16 cellular contexts compared by ENCODE assay signal in genomic region chr2:37454851-37455762, GRCh38.
DNase-seq lines count a peak whose midpoint lies in the region; ATAC-seq and TF ChIP-seq lines count a peak whose summit lies in the region.
"Had no signal": no experiment of that assay in that cellular context is flagged by ENCODE, and none has a peak within 500 bp of the region (broad histone marks: within the 10 kb centered on the region; RNA-seq: fewer than 3 reads in every experiment).

No MANE protein-coding gene starts in this region.

- H3K36me3 ChIP-seq in heart right ventricle (no peaks in the 10 kb centered on the region), upper lobe of right lung (no peaks in the 10 kb centered on the region)
- H3K36me3 ChIP-seq: cardiac muscle cell, SJCRH30 had no signal

- peaks cover 9% of the 10 kb centered on the region for H3K36me3 Mint-ChIP-seq in activated naive CD8-positive, alpha-beta T cell
- H3K36me3 Mint-ChIP-seq in activated naive CD8-positive, alpha-beta T cell treated with anti-CD3 and anti-CD28 coated beads for 36 hours = no peaks in the 10 kb centered on the region

- no peaks in the 10 kb centered on the region for H3K9me3 ChIP-seq in heart right ventricle
- H3K9me3 ChIP-seq in upper lobe of right lung = no peaks in the 10 kb centered on the region
- H3K9me3 ChIP-seq: SJCRH30 had no signal

- intact Hi-C loops in heart right ventricle (cut with DNase I) (no loop called here), upper lobe of right lung (cut with DNase I) (no loop called here)

- H3K27ac ChIP-seq in heart right ventricle (peak overlapping the region in 2 of 10 donors; percentile 7 to 44), upper lobe of right lung (peak overlapping the region; percentile 8)
- H3K27ac ChIP-seq: cardiac muscle cell, parathyroid adenoma, SJCRH30 had no signal

- ATAC-seq in heart right ventricle (peak in 6 of 8 donors; percentile 37 to 86 (median 60)), upper lobe of right lung (no peak), GM19455 (IDR thresholded peaks at IDR 0.05; ENCODE audit: unreplicated experiment) (no peak)
- ATAC-seq: activated CD4-positive, CD25-positive, alpha-beta regulatory T cell treated with anti-CD3 and anti-CD28 coated beads, Interleukin-2, amount 50 U/mL, for 24 hours; activated T-cell treated with anti-CD3 and anti-CD28 coated beads, Interleukin-2, amount 50 U/mL, for 72 hours; left lobe of liver had no signal

- peaks cover 0 to 49% (median 14%) of the 10 kb centered on the region in 9 donors for H3K4me1 ChIP-seq in heart right ventricle
- H3K4me1 ChIP-seq in upper lobe of right lung = peaks cover 17% of the 10 kb centered on the region
- H3K4me1 ChIP-seq: parathyroid adenoma had no signal

- no peaks in the 10 kb centered on the region for H3K27me3 Mint-ChIP-seq in activated naive CD8-positive, alpha-beta T cell
- no peaks in the 10 kb centered on the region for H3K27me3 Mint-ChIP-seq in activated naive CD8-positive, alpha-beta T cell treated with anti-CD3 and anti-CD28 coated beads for 36 hours

- H3K9me3 Mint-ChIP-seq in activated naive CD8-positive, alpha-beta T cell (ENCODE audit: low read depth) = peaks cover 6% of the 10 kb centered on the region
- no peaks in the 10 kb centered on the region for H3K9me3 Mint-ChIP-seq in activated naive CD8-positive, alpha-beta T cell treated with anti-CD3 and anti-CD28 coated beads for 36 hours

- TF ChIP-seq CTCF in heart right ventricle (IDR thresholded peaks at IDR 0.05) = no peak
- TF ChIP-seq CTCF in upper lobe of right lung (IDR thresholded peaks at IDR 0.05) = no peak

- 67 to 76% methylated on average over 5 of the region's 5 CpGs for WGBS in heart right ventricle, 2 donors

- DNase-seq in activated naive CD8-positive, alpha-beta T cell treated with anti-CD3 and anti-CD28 coated beads for 36 hours = no peak
- DNase-seq in amniotic epithelial cell (ENCODE audit: low read depth) (peak; percentile 61), heart right ventricle (no peak), upper lobe of right lung (no peak), NCI-H128 (lab: John Stamatoyannopoulos, UW; ENCODE audit: unreplicated experiment) (no peak)
- no peak for DNase-seq in stimulated activated CD4-positive, alpha-beta T cell treated with anti-CD3 and anti-CD28 coated beads, Interleukin-2, amount 100 ng/mL, for 24 hours
- DNase-seq: activated T-cell treated with anti-CD3 and anti-CD28 coated beads, Interleukin-2, amount 50 U/mL, for 72 hours; foreskin fibroblast; NCI-H526; SJCRH30 had no signal

- H3K4me3 ChIP-seq in heart right ventricle = no peak overlapping the region
- H3K4me3 ChIP-seq in upper lobe of right lung = no peak overlapping the region
- H3K4me3 ChIP-seq: cardiac muscle cell, SJCRH30 had no signal

- peak overlapping the region; percentile 55 for H3K27ac Mint-ChIP-seq in activated naive CD8-positive, alpha-beta T cell
- no peak overlapping the region for H3K27ac Mint-ChIP-seq in activated naive CD8-positive, alpha-beta T cell treated with anti-CD3 and anti-CD28 coated beads for 36 hours

- peaks cover 76% of the 10 kb centered on the region for H3K4me1 Mint-ChIP-seq in activated naive CD8-positive, alpha-beta T cell (ENCODE audit: low read depth)
- H3K4me1 Mint-ChIP-seq in activated naive CD8-positive, alpha-beta T cell treated with anti-CD3 and anti-CD28 coated beads for 36 hours = peaks cover 42% of the 10 kb centered on the region

- no peak overlapping the region for H3K4me3 Mint-ChIP-seq in activated naive CD8-positive, alpha-beta T cell
- no peak overlapping the region for H3K4me3 Mint-ChIP-seq in activated naive CD8-positive, alpha-beta T cell treated with anti-CD3 and anti-CD28 coated beads for 36 hours
- H3K4me3 Mint-ChIP-seq: activated T-cell treated with anti-CD3 and anti-CD28 coated beads, Interleukin-2, amount 50 U/mL, for 72 hours had no signal

- H3K27me3 ChIP-seq in heart right ventricle (no peaks in the 10 kb centered on the region), upper lobe of right lung (no peaks in the 10 kb centered on the region)
- H3K27me3 ChIP-seq: cardiac muscle cell, SJCRH30 had no signal

Comparison
In these comparisons a context has a peak if more than half of its experiments do, and no peak if none do; other contexts are left out.
1. ATAC-seq: peak in heart right ventricle (6 of 8); none in upper lobe of right lung (single experiment) and GM19455 (single experiment).